In genomic region chr3:37123292-37123691, GRCh38 we compare ENCODE assay signal across 21 cellular contexts. TPM values are rescaled to one million over a fixed set of nuclear protein-coding genes. Genes with fewer than 3 reads are reported as not detected.
DNase-seq lines count a peak whose midpoint lies in the region; TF ChIP-seq lines count a peak whose summit lies in the region.
"Had no signal": no experiment of that assay in that cellular context is flagged by ENCODE, and none has a peak within 500 bp of the region (broad histone marks: within the 10 kb centered on the region; RNA-seq: fewer than 3 reads in every experiment).

No MANE protein-coding gene starts in this region.

- no peak overlapping the region for H2BK5ac ChIP-seq in trophoblast cell (ENCODE audit: low read depth, low read length, poor library complexity)

- no peak for TF ChIP-seq CTCF in left ventricle myocardium inferior (IDR thresholded peaks at IDR 0.05; ENCODE audit: borderline replicate concordance)

- H3K18ac ChIP-seq in trophoblast cell (ENCODE audit: low read length): no peak overlapping the region

- H3K4me1 ChIP-seq in left ventricle myocardium inferior: peaks cover 56% of the 10 kb centered on the region
- no peaks in the 10 kb centered on the region for H3K4me1 ChIP-seq in trophoblast cell (ENCODE audit: control insufficient read depth in 1 of 2, insufficient read depth in 2 of 2, low read length in 2 of 2)
- H3K4me1 ChIP-seq: BE2C had no signal

- no peak overlapping the region for H2BK12ac ChIP-seq in trophoblast cell (ENCODE audit: low read length)

- H2AFZ ChIP-seq in trophoblast cell (ENCODE audit: insufficient read depth, low read length, poor library complexity): no peak overlapping the region
- H2AFZ ChIP-seq: GM23338 had no signal

- H3K27me3 ChIP-seq in left ventricle myocardium inferior (ENCODE audit: low read depth) (no peaks in the 10 kb centered on the region), trophoblast cell (ENCODE audit: insufficient read depth, low read length) (no peaks in the 10 kb centered on the region)
- H3K27me3 ChIP-seq: BE2C; BLaER1 treated with 17β-estradiol and CSF1 and Interleukin-3, amounts not matched to agents 10 nM and 100 nM had no signal

- no peaks in the 10 kb centered on the region for H3K79me2 ChIP-seq in trophoblast cell (ENCODE audit: control insufficient read depth, insufficient read depth, low read length, poor library complexity)

- intact Hi-C loops in left ventricle myocardium inferior (cut with micrococcal nuclease): no loop called here
- intact Hi-C loops in cardiac septum (cut with DNase I): no loop called here

- H3K9me3 ChIP-seq in left ventricle myocardium inferior (replicated peaks) (no peaks in the 10 kb centered on the region), trophoblast cell (ENCODE audit: insufficient read depth, low read depth, low read length) (no peaks in the 10 kb centered on the region)
- H3K9me3 ChIP-seq: A549, BE2C had no signal

- H4K12ac ChIP-seq in trophoblast cell (ENCODE audit: low read depth, low read length): no peak overlapping the region

- no CpG with 5 or more reads among the region's 7 CpGs for WGBS in trophoblast cell (ENCODE audit: extremely low coverage, insufficient coverage, insufficient read length)

- H3K9ac ChIP-seq in trophoblast cell (ENCODE audit: low read length): no peak overlapping the region
- H3K9ac ChIP-seq: BLaER1 treated with 17β-estradiol and CSF1 and Interleukin-3, amounts not matched to agents 10 nM and 100 nM had no signal

- H3K27ac ChIP-seq in left ventricle myocardium inferior (replicated peaks) (peak overlapping the region; percentile 21), trophoblast cell (ENCODE audit: low read depth, low read length) (no peak overlapping the region)
- H3K27ac ChIP-seq: A549; BLaER1 treated with 17β-estradiol and CSF1 and Interleukin-3, amounts not matched to agents 10 nM and 100 nM had no signal

- H2BK120ac ChIP-seq in trophoblast cell (ENCODE audit: insufficient read depth, low read length, poor library complexity): no peak overlapping the region

- H4K8ac ChIP-seq in trophoblast cell (ENCODE audit: low read depth, low read length): no peak overlapping the region

- no peaks in the 10 kb centered on the region for H3K79me1 ChIP-seq in trophoblast cell (ENCODE audit: low read length)

- no peak overlapping the region for H2AK5ac ChIP-seq in trophoblast cell (ENCODE audit: low read length)

- no peak overlapping the region for H3K23ac ChIP-seq in trophoblast cell (ENCODE audit: low read length)

- no peak overlapping the region for H3K4ac ChIP-seq in trophoblast cell (ENCODE audit: low read depth, low read length)

- H3K4me2 ChIP-seq in trophoblast cell (ENCODE audit: low read length): no peak overlapping the region
- H3K4me2 ChIP-seq: A549; BLaER1 treated with 17β-estradiol and CSF1 and Interleukin-3, amounts not matched to agents 10 nM and 100 nM; GM23338 had no signal

- H3K4me3 ChIP-seq in left ventricle myocardium inferior: no peak overlapping the region
- no peak overlapping the region for H3K4me3 ChIP-seq in trophoblast cell (ENCODE audit: low read depth, low read length)
- H3K4me3 ChIP-seq: A549; BLaER1 treated with 17β-estradiol and CSF1 and Interleukin-3, amounts not matched to agents 10 nM and 100 nM; GM12878; GM23338 had no signal

- H3K36me3 ChIP-seq in left ventricle myocardium inferior (peaks cover 4% of the 10 kb centered on the region), trophoblast cell (ENCODE audit: control insufficient read depth in 1 of 2, insufficient read depth in 2 of 2, low read length in 2 of 2) (no peaks in the 10 kb centered on the region)
- H3K36me3 ChIP-seq: BE2C had no signal

- H3K14ac ChIP-seq in trophoblast cell (ENCODE audit: low read length): no peak overlapping the region

- DNase-seq in left ventricle myocardium inferior: no peak
- DNase-seq in cardiac septum (ENCODE audit: low spot score): no peak
- DNase-seq in OCI-M1 (lab: John Stamatoyannopoulos, UW): peak; percentile 27
- peak; percentile 21 to 63 for DNase-seq in trophoblast cell
- DNase-seq in hepatic stellate cell (ENCODE audit: low spot score): no peak
- no peak for DNase-seq in NCI-H2171 treated with DMSO at 0.1 percent for 48 hours (lab: John Stamatoyannopoulos, UW)
- DNase-seq: 8988T; ACHN; AML-193; BE2C; CD4-positive, alpha-beta T cell; CD8-positive, alpha-beta memory T cell; DMS 273 treated with DMSO at 0.1 percent for 48 hours; DMS79; EL; GDM1; H9 had no signal

- H4K91ac ChIP-seq in trophoblast cell (ENCODE audit: low read depth, low read length): no peak overlapping the region

RNA-seq across cellular contexts. Expression of gene LRRFIP2, which starts 51.1 kb away (rescaled TPM):
- total RNA-seq in left ventricle myocardium inferior (155 TPM), cardiac septum (135 TPM)
- 38.9 and 39.7 TPM in 2 replicates for polyA plus RNA-seq in trophoblast cell (2013)

Comparison
In these comparisons a context has a peak if more than half of its experiments do, and no peak if none do; other contexts are left out.
1. DNase-seq: peak in OCI-M1 (single experiment) and trophoblast cell (2 of 2); none in left ventricle myocardium inferior (single experiment), cardiac septum (single experiment), hepatic stellate cell (single experiment) and NCI-H2171 treated with DMSO at 0.1 percent for 48 hours (single experiment).